10 cellular contexts compared by ENCODE assay signal in genomic region chr4:156946508-156947197, GRCh38. TPM values are rescaled to one million over a fixed set of nuclear protein-coding genes. Genes with fewer than 3 reads are reported as not detected.
DNase-seq lines count a peak whose midpoint lies in the region; ATAC-seq and TF ChIP-seq lines count a peak whose summit lies in the region.
"Had no signal": no experiment of that assay in that cellular context is flagged by ENCODE, and none has a peak within 500 bp of the region (broad histone marks: within the 10 kb centered on the region; RNA-seq: fewer than 3 reads in every experiment).

No MANE protein-coding gene starts in this region.

- intact Hi-C loops in activated CD4-positive, alpha-beta T cell treated with anti-CD3 and anti-CD28 coated beads for 36 hours (cut with DNase I, micrococcal nuclease), result no loop called here
- intact Hi-C loops in activated CD4-positive, alpha-beta T cell treated with anti-CD3 and anti-CD28 coated beads, Interleukin-2, amount 10 ng/mL, durations not matched to agents 24 days and 14 days (cut with micrococcal nuclease), result no loop called here
- intact Hi-C loops in body of pancreas (cut with DNase I), result no loop called here
- intact Hi-C loops in left lung (cut with DNase I), result no loop called here
- intact Hi-C loops in aorta (cut with DNase I), result loop anchor here in 1 of 2 donors (5.0 to 10.0 kb wide), 2 partner anchors 122 to 174 kb away; no protein-coding TSS in a partner anchor
- intact Hi-C loops in A673 (cut with micrococcal nuclease; ENCODE audit: unreplicated experiment), result no loop called here

- TF ChIP-seq CTCF in body of pancreas (IDR thresholded peaks at IDR 0.05) (no peak), left lung (IDR thresholded peaks at IDR 0.05) (no peak), A673 (conservative IDR thresholded peaks at IDR 0.05; ENCODE audit: low read depth, low read length) (no peak)

- POLR2A ChIA-PET in activated CD4-positive, alpha-beta T cell treated with anti-CD3 and anti-CD28 coated beads for 36 hours (lab: Charles Lee), result no interaction called here
- POLR2A ChIA-PET in A673 (lab: Charles Lee; ENCODE audit: low non-redundant PET), result no interaction called here

- H3K27me3 ChIP-seq in body of pancreas, result no peaks in the 10 kb centered on the region
- H3K27me3 ChIP-seq in left lung, result no peaks in the 10 kb centered on the region
- no peaks in the 10 kb centered on the region for H3K27me3 ChIP-seq in aorta (ENCODE audit: control insufficient read depth in 1 of 2, insufficient read depth in 2 of 2, low read length in 1 of 2)
- no peaks in the 10 kb centered on the region for H3K27me3 ChIP-seq in A673 (replicated peaks; ENCODE audit: insufficient read depth, low read depth, low read length, poor library complexity)
- H3K27me3 ChIP-seq: BLaER1 had no signal

- H3K27ac ChIP-seq in body of pancreas, result peak overlapping the region in 3 of 4 donors; percentile 4 to 42 (median 31)
- peak overlapping the region; percentile 28 to 36 for H3K27ac ChIP-seq in left lung
- H3K27ac ChIP-seq in aorta (ENCODE audit: low read depth in 1 of 2, low read length in 2 of 2), result peak overlapping the region; percentile 84 to 95
- H3K27ac ChIP-seq in A673 (ENCODE audit: low read depth, low read length, poor library complexity, severe bottlenecking), result no peak overlapping the region
- H3K27ac ChIP-seq: BLaER1 had no signal

- no peaks in the 10 kb centered on the region for H3K27me3 Mint-ChIP-seq in activated CD4-positive, alpha-beta T cell treated with anti-CD3 and anti-CD28 coated beads for 36 hours
- no peaks in the 10 kb centered on the region for H3K27me3 Mint-ChIP-seq in activated CD4-positive, alpha-beta T cell treated with anti-CD3 and anti-CD28 coated beads, Interleukin-2, amount 10 ng/mL, durations not matched to agents 24 days and 14 days
- H3K27me3 Mint-ChIP-seq: T-cell had no signal

- no peak for DNase-seq in activated CD4-positive, alpha-beta T cell treated with anti-CD3 and anti-CD28 coated beads for 36 hours
- DNase-seq in activated CD4-positive, alpha-beta T cell treated with anti-CD3 and anti-CD28 coated beads, Interleukin-2, amount 10 ng/mL, durations not matched to agents 24 days and 14 days, result no peak
- peak in 1 of 4 donors; percentile 22 for DNase-seq in body of pancreas
- DNase-seq in left lung, result no peak
- no peak for DNase-seq in aorta
- DNase-seq in A673 (ENCODE audit: low spot score), result no peak
- no peak for DNase-seq in KG1 (lab: John Stamatoyannopoulos, UW)
- DNase-seq: T-cell had no signal

- no TSS peak for BruUV-seq in A673 (replicated peaks; lab: Mats Ljungman, UMichigan)

- CTCF ChIA-PET in activated CD4-positive, alpha-beta T cell treated with anti-CD3 and anti-CD28 coated beads for 36 hours (lab: Charles Lee), result no interaction called here
- CTCF ChIA-PET in A673 (lab: Charles Lee), result no interaction called here

- no peaks in the 10 kb centered on the region for H3K36me3 Mint-ChIP-seq in activated CD4-positive, alpha-beta T cell treated with anti-CD3 and anti-CD28 coated beads for 36 hours (ENCODE audit: low read depth)
- H3K36me3 Mint-ChIP-seq in activated CD4-positive, alpha-beta T cell treated with anti-CD3 and anti-CD28 coated beads, Interleukin-2, amount 10 ng/mL, durations not matched to agents 24 days and 14 days (ENCODE audit: low read depth), result no peaks in the 10 kb centered on the region
- H3K36me3 Mint-ChIP-seq: T-cell had no signal

- H3K4me3 ChIP-seq in body of pancreas, result no peak overlapping the region
- H3K4me3 ChIP-seq in left lung, result no peak overlapping the region
- no peak overlapping the region for H3K4me3 ChIP-seq in aorta (ENCODE audit: low read length in 2 of 2)
- no peak overlapping the region for H3K4me3 ChIP-seq in A673 (ENCODE audit: low read depth, low read length, poor library complexity, severe bottlenecking)
- H3K4me3 ChIP-seq: BLaER1 had no signal

- TF ChIP-seq POLR2A in body of pancreas (IDR thresholded peaks at IDR 0.05), result no peak

- no peaks in the 10 kb centered on the region for H3K36me3 ChIP-seq in body of pancreas (replicated peaks in 1 of 2; ENCODE audit: insufficient read depth in 1 of 2, low read depth in 2 of 2)
- no peaks in the 10 kb centered on the region for H3K36me3 ChIP-seq in left lung
- H3K36me3 ChIP-seq in aorta (ENCODE audit: control insufficient read depth in 1 of 2, insufficient read depth in 2 of 2, low read length in 1 of 2), result no peaks in the 10 kb centered on the region
- H3K36me3 ChIP-seq in A673 (ENCODE audit: insufficient read depth, low read length, poor library complexity, severe bottlenecking), result no peaks in the 10 kb centered on the region
- H3K36me3 ChIP-seq: BLaER1 had no signal

- no peaks in the 10 kb centered on the region for H3K9me3 ChIP-seq in body of pancreas
- H3K9me3 ChIP-seq in left lung, result no peaks in the 10 kb centered on the region
- H3K9me3 ChIP-seq in aorta (ENCODE audit: control insufficient read depth, low read length), result no peaks in the 10 kb centered on the region
- no peaks in the 10 kb centered on the region for H3K9me3 ChIP-seq in A673 (ENCODE audit: low read depth, low read length, poor library complexity, severe bottlenecking)
- H3K9me3 ChIP-seq: BLaER1 had no signal

- peaks cover 48% of the 10 kb centered on the region for H3K4me1 ChIP-seq in body of pancreas
- H3K4me1 ChIP-seq in left lung, result peaks cover 4 to 33% of the 10 kb centered on the region in 2 donors
- H3K4me1 ChIP-seq in aorta (ENCODE audit: control insufficient read depth in 1 of 2, insufficient read depth in 2 of 2, low read length in 2 of 2), result peaks cover 9 to 19% of the 10 kb centered on the region in 2 donors
- peaks cover 88% of the 10 kb centered on the region for H3K4me1 ChIP-seq in A673 (ENCODE audit: insufficient read depth, low read length, poor library complexity, severe bottlenecking)
- H3K4me1 ChIP-seq: BLaER1 had no signal

- no peak overlapping the region for H3K4me3 Mint-ChIP-seq in activated CD4-positive, alpha-beta T cell treated with anti-CD3 and anti-CD28 coated beads for 36 hours
- no peak overlapping the region for H3K4me3 Mint-ChIP-seq in activated CD4-positive, alpha-beta T cell treated with anti-CD3 and anti-CD28 coated beads, Interleukin-2, amount 10 ng/mL, durations not matched to agents 24 days and 14 days
- H3K4me3 Mint-ChIP-seq: T-cell had no signal

- H3K4me1 Mint-ChIP-seq in activated CD4-positive, alpha-beta T cell treated with anti-CD3 and anti-CD28 coated beads for 36 hours, result no peaks in the 10 kb centered on the region
- H3K4me1 Mint-ChIP-seq in activated CD4-positive, alpha-beta T cell treated with anti-CD3 and anti-CD28 coated beads, Interleukin-2, amount 10 ng/mL, durations not matched to agents 24 days and 14 days, result no peaks in the 10 kb centered on the region
- H3K4me1 Mint-ChIP-seq: T-cell had no signal

- ATAC-seq in activated CD4-positive, alpha-beta T cell treated with anti-CD3 and anti-CD28 coated beads for 36 hours, result peak; percentile 36
- ATAC-seq in body of pancreas (peak; percentile 49), left lung (peak; percentile 43), aorta (ENCODE audit: low FRiP score) (peak; percentile 73), HG02840 (IDR thresholded peaks at IDR 0.05; ENCODE audit: low FRiP score, unreplicated experiment) (no peak)
- ATAC-seq: T-cell had no signal

- 58 to 63% methylated on average over 5 of the region's 5 CpGs for WGBS in body of pancreas, 2 donors
- 11 to 13% methylated on average over 5 of the region's 5 CpGs for WGBS in aorta, 2 donors

- no peaks in the 10 kb centered on the region for H3K9me3 Mint-ChIP-seq in activated CD4-positive, alpha-beta T cell treated with anti-CD3 and anti-CD28 coated beads for 36 hours (ENCODE audit: low read depth)
- H3K9me3 Mint-ChIP-seq in activated CD4-positive, alpha-beta T cell treated with anti-CD3 and anti-CD28 coated beads, Interleukin-2, amount 10 ng/mL, durations not matched to agents 24 days and 14 days, result no peaks in the 10 kb centered on the region

- H3K27ac Mint-ChIP-seq in activated CD4-positive, alpha-beta T cell treated with anti-CD3 and anti-CD28 coated beads for 36 hours, result no peak overlapping the region
- no peak overlapping the region for H3K27ac Mint-ChIP-seq in activated CD4-positive, alpha-beta T cell treated with anti-CD3 and anti-CD28 coated beads, Interleukin-2, amount 10 ng/mL, durations not matched to agents 24 days and 14 days
- H3K27ac Mint-ChIP-seq: T-cell had no signal

RNA-seq across cellular contexts. Expression of gene PDGFC, which starts 24.9 kb away (rescaled TPM):
- not detected for total RNA-seq in activated CD4-positive, alpha-beta T cell treated with anti-CD3 and anti-CD28 coated beads for 36 hours
- not detected in 2 replicates for total RNA-seq in activated CD4-positive, alpha-beta T cell treated with anti-CD3 and anti-CD28 coated beads, Interleukin-2, amount 10 ng/mL, durations not matched to agents 24 days and 14 days
- total RNA-seq in body of pancreas (10 to 100 TPM; 19.1 to 21.8 TPM), left lung (10 to 100 TPM; 22.4 to 35.7 TPM), aorta (10 to 100 TPM; 45.6 to 51.5 TPM), A673 (2021) (28.0 and 32.6 TPM in 2 replicates)
- polyA plus RNA-seq in aorta, result 10 to 100 TPM; 11.8 to 12.8 TPM

Comparison
In these comparisons a context has a peak if more than half of its experiments do, and no peak if none do; other contexts are left out.
1. RNA of gene PDGFC, which starts 24.9 kb away (total RNA-seq): 45.6 to 51.5 TPM in aorta, 22.4 to 35.7 TPM in left lung, 28.0 to 32.6 TPM in A673 and 19.1 to 21.8 TPM in body of pancreas; not detected in activated CD4-positive, alpha-beta T cell treated with anti-CD3 and anti-CD28 coated beads for 36 hours and not detected in activated CD4-positive, alpha-beta T cell treated with anti-CD3 and anti-CD28 coated beads, Interleukin-2, amount 10 ng/mL, durations not matched to agents 24 days and 14 days; every median in the first group is over 10 times any median in the second.